Comparison of ENCODE assay signal across 9 cellular contexts in the genomic region with DNA sequence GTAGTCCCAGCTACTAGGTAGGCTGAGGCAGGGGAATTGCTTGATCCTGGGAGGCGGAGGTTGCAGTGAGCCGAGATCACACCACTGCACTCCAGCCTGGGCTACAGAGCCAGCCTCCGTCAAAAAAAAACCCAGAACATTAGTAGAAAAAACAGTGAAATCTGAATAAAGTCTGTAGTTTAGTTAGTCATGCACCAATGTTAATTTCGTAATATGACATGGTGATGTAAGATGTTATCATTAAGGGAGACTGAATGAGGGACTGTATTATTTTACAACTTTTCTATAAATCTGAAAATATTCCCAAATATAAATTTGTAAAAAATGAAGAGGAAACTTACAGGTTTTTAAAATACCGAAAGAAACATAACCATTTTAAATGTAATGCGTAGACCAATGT. TPM values are rescaled to one million over a fixed set of nuclear protein-coding genes. Genes with fewer than 3 reads are reported as not detected.
DNase-seq lines count a peak whose midpoint lies in the region; ATAC-seq and TF ChIP-seq lines count a peak whose summit lies in the region.
"Had no signal": no experiment of that assay in that cellular context is flagged by ENCODE, and none has a peak within 500 bp of the region (broad histone marks: within the 10 kb centered on the region; RNA-seq: fewer than 3 reads in every experiment).

No MANE protein-coding gene starts in this region.

- no peak overlapping the region for H3K27ac Mint-ChIP-seq in CD4-positive, CD25-positive, alpha-beta regulatory T cell
- H3K27ac Mint-ChIP-seq in osteocyte (ENCODE audit: unreplicated experiment) = peak overlapping the region; percentile 99

- TF ChIP-seq CTCF in osteocyte (IDR thresholded peaks at IDR 0.05) = no peak

- peaks cover 26% of the 10 kb centered on the region for H3K27me3 Mint-ChIP-seq in CD4-positive, CD25-positive, alpha-beta regulatory T cell
- no peaks in the 10 kb centered on the region for H3K27me3 Mint-ChIP-seq in osteocyte (ENCODE audit: unreplicated experiment)

- H3K27ac ChIP-seq in CD4-positive, CD25-positive, alpha-beta regulatory T cell (ENCODE audit: insufficient read depth, low read length, poor library complexity, severe bottlenecking) = no peak overlapping the region

- ATAC-seq in CD4-positive, CD25-positive, alpha-beta regulatory T cell (ENCODE audit: low read depth in 2 of 2) = no peak
- no peak for ATAC-seq in HG02763 (IDR thresholded peaks at IDR 0.05; ENCODE audit: unreplicated experiment)
- ATAC-seq in GM21390 (IDR thresholded peaks at IDR 0.05; ENCODE audit: unreplicated experiment) = no peak
- ATAC-seq in GM19467 (IDR thresholded peaks at IDR 0.05; ENCODE audit: unreplicated experiment) = no peak

- no peaks in the 10 kb centered on the region for H3K27me3 ChIP-seq in CD4-positive, CD25-positive, alpha-beta regulatory T cell (ENCODE audit: control insufficient read depth, insufficient read depth, low read length)

- H3K4me1 ChIP-seq in CD4-positive, CD25-positive, alpha-beta regulatory T cell (ENCODE audit: control insufficient read depth, insufficient read depth, low read length, poor library complexity, severe bottlenecking) = peaks cover 19% of the 10 kb centered on the region

- H3K36me3 ChIP-seq in CD4-positive, CD25-positive, alpha-beta regulatory T cell (ENCODE audit: control insufficient read depth, insufficient read depth, low read length) = no peaks in the 10 kb centered on the region

- peaks cover 0 to 8% (median 0%) of the 10 kb centered on the region in 7 donors for H3K9me3 Mint-ChIP-seq in CD4-positive, CD25-positive, alpha-beta regulatory T cell
- H3K9me3 Mint-ChIP-seq in osteocyte (ENCODE audit: unreplicated experiment) = no peaks in the 10 kb centered on the region

- no peak overlapping the region for H3K4me3 ChIP-seq in CD4-positive, CD25-positive, alpha-beta regulatory T cell (ENCODE audit: low read depth, low read length)

- H3K4me3 Mint-ChIP-seq in CD4-positive, CD25-positive, alpha-beta regulatory T cell = peak overlapping the region in 3 of 4 donors; percentile 56 to 100 (median 68)
- H3K4me3 Mint-ChIP-seq in osteocyte (ENCODE audit: unreplicated experiment) = peak overlapping the region; percentile 95

- H3K9me3 ChIP-seq in CD4-positive, CD25-positive, alpha-beta regulatory T cell (ENCODE audit: control insufficient read depth in 2 of 2, low read length in 2 of 2) = no peaks in the 10 kb centered on the region

- H3K4me1 Mint-ChIP-seq in CD4-positive, CD25-positive, alpha-beta regulatory T cell = peaks cover 10 to 43% (median 24%) of the 10 kb centered on the region in 4 donors
- peaks cover 44% of the 10 kb centered on the region for H3K4me1 Mint-ChIP-seq in osteocyte (ENCODE audit: unreplicated experiment)

- H3K36me3 Mint-ChIP-seq in CD4-positive, CD25-positive, alpha-beta regulatory T cell = peaks cover 5% of the 10 kb centered on the region
- H3K36me3 Mint-ChIP-seq in osteocyte (ENCODE audit: unreplicated experiment) = peaks cover 32% of the 10 kb centered on the region

- no peak for DNase-seq in CD4-positive, CD25-positive, alpha-beta regulatory T cell
- DNase-seq in M059J (ENCODE audit: low read depth) = peak; percentile 51
- DNase-seq in dedifferentiated amniotic fluid mesenchymal stem cell (ENCODE audit: extremely low spot score) = peak; percentile 63
- DNase-seq in osteocyte (ENCODE audit: extremely low spot score, unreplicated experiment) = no peak
- DNase-seq in DMS 273 (lab: John Stamatoyannopoulos, UW; ENCODE audit: unreplicated experiment) = no peak
- DNase-seq: NCI-H345 had no signal

RNA-seq across cellular contexts. Expression of gene GSTA4, which starts 2.1 kb away (rescaled TPM):
- total RNA-seq in CD4-positive, CD25-positive, alpha-beta regulatory T cell = 1.4 TPM
- polyA plus RNA-seq in CD4-positive, CD25-positive, alpha-beta regulatory T cell = 1 to 10 TPM; 1.1 to 4.1 (median 1.2) TPM
- 26.2 and 28.8 TPM in 2 replicates for total RNA-seq in M059J (2014; rRNA removed; shearing (Covaris generic))
- total RNA-seq in osteocyte = 45.3 and 46.4 TPM in 2 replicates

Comparison
In these comparisons a context has a peak if more than half of its experiments do, and no peak if none do; other contexts are left out.
1. DNase-seq: peak in M059J (single experiment) and dedifferentiated amniotic fluid mesenchymal stem cell (single experiment); none in CD4-positive, CD25-positive, alpha-beta regulatory T cell (0 of 3), osteocyte (single experiment) and DMS 273 (single experiment).
2. RNA of gene GSTA4, which starts 2.1 kb away (total RNA-seq): 45.3 to 46.4 TPM in osteocyte and 26.2 to 28.8 TPM in M059J; 1.4 TPM in CD4-positive, CD25-positive, alpha-beta regulatory T cell (single experiment); every median in the first group is over 10 times any median in the second.